ENCODE assay signal across 8 cellular contexts in genomic region chr5:53089481-53089976, GRCh38. TPM values are rescaled to one million over a fixed set of nuclear protein-coding genes. Genes with fewer than 3 reads are reported as not detected.
A peak's percentile ranks its signal among the peaks of the same experiment; 100 is the strongest.
DNase-seq lines count a peak whose midpoint lies in the region; ATAC-seq and TF ChIP-seq lines count a peak whose summit lies in the region.
"Had no signal": no experiment of that assay in that cellular context is flagged by ENCODE, and none has a peak within 500 bp of the region (broad histone marks: within the 10 kb centered on the region; RNA-seq: fewer than 3 reads in every experiment).

No MANE protein-coding gene starts in this region.

- H3K4me3 ChIP-seq in Jurkat, Clone E6-1 (ENCODE audit: low read length), result no peak overlapping the region
- H3K4me3 ChIP-seq in fibroblast of villous mesenchyme (ENCODE audit: low read depth, low read length), result no peak overlapping the region

- peak; percentile 47 for DNase-seq in Jurkat, Clone E6-1 (ENCODE audit: low read depth, low spot score)
- DNase-seq in fibroblast of villous mesenchyme (ENCODE audit: low read depth) (peak; percentile 66), ACHN (no peak), NCI-H1694 (lab: John Stamatoyannopoulos, UW) (no peak), NCI-H1048 (lab: John Stamatoyannopoulos, UW) (no peak)
- DNase-seq: NCI-H345 had no signal

- no peak for TF ChIP-seq CTCF in fibroblast of villous mesenchyme (IDR thresholded peaks at IDR 0.05; ENCODE audit: insufficient read depth, low read depth, low read length)

- in situ Hi-C loops in ACHN (cut with HindIII; ENCODE audit: low pct_ligation_motif_present, low pct_unique_long_range_greater_than_20kb, low sequenced_read_pairs), result no loop called here

- ATAC-seq in GM18873 (IDR thresholded peaks at IDR 0.05; ENCODE audit: low FRiP score, unreplicated experiment), result peak; percentile 86
- peak; percentile 83 for ATAC-seq in GM21723 (IDR thresholded peaks at IDR 0.05; ENCODE audit: unreplicated experiment)

RNA-seq across cellular contexts. Expression of gene MOCS2, which starts 20.0 kb away (rescaled TPM):
- 72.4 TPM for polyA plus RNA-seq in Jurkat, Clone E6-1 (2012; ENCODE audit: insufficient read depth, insufficient read length)
- 47.7 and 60.9 TPM in 2 replicates for total RNA-seq in fibroblast of villous mesenchyme

Comparison
In these comparisons a context has a peak if more than half of its experiments do, and no peak if none do; other contexts are left out.
1. DNase-seq: peak in Jurkat, Clone E6-1 (single experiment) and fibroblast of villous mesenchyme (single experiment); none in ACHN (single experiment), NCI-H1694 (single experiment) and NCI-H1048 (single experiment).